ENCODE assay signal across 15 cellular contexts in genomic region chr11:72724021-72724561, GRCh38. TPM values are rescaled to one million over a fixed set of nuclear protein-coding genes. Genes with fewer than 3 reads are reported as not detected.
DNase-seq lines count a peak whose midpoint lies in the region; ATAC-seq, FAIRE-seq and TF ChIP-seq lines count a peak whose summit lies in the region.
"Had no signal": no experiment of that assay in that cellular context is flagged by ENCODE, and none has a peak within 500 bp of the region (broad histone marks: within the 10 kb centered on the region; RNA-seq: fewer than 3 reads in every experiment).

No MANE protein-coding gene starts in this region.

- ATAC-seq in activated naive CD8-positive, alpha-beta T cell treated with anti-CD3 and anti-CD28 coated beads, Interleukin-2, amount 50 U/mL, for 24 hours: no peak
- ATAC-seq in T-cell (replicated peaks in 1 of 4) (no peak), GM21786 (IDR thresholded peaks at IDR 0.05; ENCODE audit: unreplicated experiment) (no peak), GM21723 (IDR thresholded peaks at IDR 0.05; ENCODE audit: unreplicated experiment) (no peak), HG03571 (IDR thresholded peaks at IDR 0.05; ENCODE audit: unreplicated experiment) (no peak)

- H4K91ac ChIP-seq in H1 (replicated peaks; ENCODE audit: insufficient read length, low read length): no peak overlapping the region

- H4K20me1 ChIP-seq in H1 (replicated peaks in 1 of 2; ENCODE audit: control insufficient read depth in 1 of 2, insufficient read depth in 2 of 2, low read length in 2 of 2): peaks cover 10 to 15% of the 10 kb centered on the region in 2 experiments

- H3K4me3 Mint-ChIP-seq in activated naive CD8-positive, alpha-beta T cell: peak overlapping the region; percentile 30
- H3K4me3 Mint-ChIP-seq in activated naive CD8-positive, alpha-beta T cell treated with anti-CD3 and anti-CD28 coated beads, Interleukin-2, amount 50 U/mL, for 24 hours: no peak overlapping the region
- H3K4me3 Mint-ChIP-seq in T-cell (peak overlapping the region in 2 of 3 donors; percentile 23 to 39), osteocyte (ENCODE audit: unreplicated experiment) (no peak overlapping the region)

- H3K23me2 ChIP-seq in H1 (ENCODE audit: low read depth, low read length): no peaks in the 10 kb centered on the region

- no peak overlapping the region for H3K23ac ChIP-seq in H1 (ENCODE audit: insufficient read length)

- peak overlapping the region; percentile 64; the same call in 1 of the 2 replicates for H2BK12ac ChIP-seq in H1 (ENCODE audit: low read depth, low read length)

- H3K9me3 ChIP-seq in H1 (ENCODE audit: insufficient read depth in 2 of 2, low read depth in 1 of 2, low read length in 1 of 2): no peaks in the 10 kb centered on the region

- no peaks in the 10 kb centered on the region for H3K27me3 Mint-ChIP-seq in activated naive CD8-positive, alpha-beta T cell
- no peaks in the 10 kb centered on the region for H3K27me3 Mint-ChIP-seq in activated naive CD8-positive, alpha-beta T cell treated with anti-CD3 and anti-CD28 coated beads, Interleukin-2, amount 50 U/mL, for 24 hours
- H3K27me3 Mint-ChIP-seq in T-cell: no peaks in the 10 kb centered on the region
- no peaks in the 10 kb centered on the region for H3K27me3 Mint-ChIP-seq in osteocyte (ENCODE audit: unreplicated experiment)

- TF ChIP-seq CTCF in H1 (IDR thresholded peaks at IDR 0.05; ENCODE audit: control extremely low read depth in 1 of 3, insufficient read depth in 1 of 3, low read depth in 1 of 3, low read length in 3 of 3): no peak
- no peak for TF ChIP-seq CTCF in osteocyte (IDR thresholded peaks at IDR 0.05)

- peaks cover 0 to 41% of the 10 kb centered on the region in 2 experiments; a peak in 2 of 4 replicates for H3K79me2 ChIP-seq in H1 (ENCODE audit: control insufficient read depth in 1 of 2, insufficient read depth in 2 of 2, low read length in 2 of 2)

- H2BK5ac ChIP-seq in H1 (ENCODE audit: low read depth, low read length): 0 out of 2 replicates have a peak overlapping the region, but pooled peaks have one; percentile 2

- no peaks in the 10 kb centered on the region for H3K9me3 Mint-ChIP-seq in activated naive CD8-positive, alpha-beta T cell (ENCODE audit: low read depth)
- H3K9me3 Mint-ChIP-seq in activated naive CD8-positive, alpha-beta T cell treated with anti-CD3 and anti-CD28 coated beads, Interleukin-2, amount 50 U/mL, for 24 hours: no peaks in the 10 kb centered on the region
- H3K9me3 Mint-ChIP-seq in T-cell (no peaks in the 10 kb centered on the region), osteocyte (ENCODE audit: unreplicated experiment) (no peaks in the 10 kb centered on the region)

- no peak overlapping the region; a peak in 1 of 7 replicates for H3K9ac ChIP-seq in H1 (replicated peaks in 1 of 4; ENCODE audit: extremely low read depth in 1 of 4, low read depth in 3 of 4, low read length in 3 of 4)

- peaks cover 0 to 9% (median 0%) of the 10 kb centered on the region in 4 experiments; a peak in 4 of 8 replicates for H3K36me3 ChIP-seq in H1 (ENCODE audit: control insufficient read depth in 2 of 4, insufficient read depth in 4 of 4, low read length in 3 of 4)

- no peak overlapping the region for H2AK5ac ChIP-seq in H1 (ENCODE audit: low read depth, low read length)

- no peak overlapping the region for H2BK20ac ChIP-seq in H1 (ENCODE audit: low read length)

- H2AFZ ChIP-seq in H1 (ENCODE audit: low read length): no peak overlapping the region

- no peak overlapping the region for H3K56ac ChIP-seq in H1 (replicated peaks; ENCODE audit: insufficient read length, low read depth, low read length)

- TF ChIP-seq POLR2A in H1 (IDR thresholded peaks at IDR 0.05; ENCODE audit: control extremely low read depth in 1 of 2, low read depth in 2 of 2, low read length in 2 of 2): no peak

- H3K79me1 ChIP-seq in H1 (ENCODE audit: low read depth, low read length): peaks cover 14% of the 10 kb centered on the region; the same call in 1 of the 2 replicates

- WGBS in H1 (ENCODE audit: extremely low coverage in 1 of 2, insufficient coverage in 1 of 2, insufficient read length in 1 of 2, insufficient replicate concordance in 2 of 2, low coverage in 1 of 2, low lambda C conversion rate in 2 of 2, missing lambda C conversion rate in 1 of 2), 2 experiments: 91% methylated on average over 5 of the region's 5 CpGs; no CpG with 5 or more reads in 1 of the 2 experiments

- H2BK120ac ChIP-seq in H1 (replicated peaks; ENCODE audit: low read depth, low read length): no peak overlapping the region

- no peak for TF ChIP-seq EP300 in H1 (IDR thresholded peaks at IDR 0.05; ENCODE audit: borderline replicate concordance in 1 of 2, low read depth in 2 of 2, low read length in 2 of 2)

- no peak overlapping the region for H2BK15ac ChIP-seq in H1 (ENCODE audit: low read length)

- H3K27ac Mint-ChIP-seq in activated naive CD8-positive, alpha-beta T cell: peak overlapping the region; percentile 50
- H3K27ac Mint-ChIP-seq in activated naive CD8-positive, alpha-beta T cell treated with anti-CD3 and anti-CD28 coated beads, Interleukin-2, amount 50 U/mL, for 24 hours: no peak overlapping the region
- peak overlapping the region; percentile 55 to 66 for H3K27ac Mint-ChIP-seq in T-cell
- H3K27ac Mint-ChIP-seq in osteocyte (ENCODE audit: unreplicated experiment): peak overlapping the region; percentile 50

- DNase-seq in activated naive CD8-positive, alpha-beta T cell treated with anti-CD3 and anti-CD28 coated beads, Interleukin-2, amount 50 U/mL, for 24 hours: no peak
- DNase-seq in T-cell: no peak
- no peak for DNase-seq in H1 (ENCODE audit: low read depth in 1 of 2, low spot score in 2 of 2)
- no peak for DNase-seq in osteocyte (ENCODE audit: extremely low spot score, unreplicated experiment)
- DNase-seq: KG1; NCI-H146; NCI-H526; stimulated activated CD4-positive, alpha-beta T cell treated with anti-CD3 and anti-CD28 coated beads, Interleukin-2, amount 100 ng/mL, for 48 hours; T1000 had no signal

- H3K27ac ChIP-seq in H1 (ENCODE audit: low read depth, low read length): no peak overlapping the region; the same call in 1 of the 2 replicates

- H4K8ac ChIP-seq in H1 (ENCODE audit: extremely low read depth, insufficient read depth, low read length): peak overlapping the region; percentile 36

- no peak overlapping the region for H3K4me3 ChIP-seq in H1 (ENCODE audit: extremely low read depth in 1 of 4, insufficient read depth in 2 of 4, low read depth in 3 of 4, low read length in 4 of 4)

- no peak overlapping the region for H3K4ac ChIP-seq in H1 (replicated peaks; ENCODE audit: insufficient read length, low read depth, low read length)

- CTCF ChIA-PET in T-cell (lab: Charles Lee) (interaction anchor here (1.0 to 1.8 kb wide), 2 partner anchors 69 to 70 kb away, joined by 3 to 15 read pairs; partner anchors contain the start of gene STARD10 (in 1 of the 2)), H1 (lab: Charles Lee; ENCODE audit: partially characterized antibody) (interaction anchor here (0.9 to 7.5 kb wide), 26 partner anchors 8 to 459 kb away, joined by 3 to 105 read pairs (median 4); partner anchors contain the start of gene STARD10)

- no peak overlapping the region for H3K18ac ChIP-seq in H1 (ENCODE audit: extremely low read depth, low read length)

- no peak for TF ChIP-seq RAD21 in H1 (IDR thresholded peaks at IDR 0.05 in 1 of 2, conservative IDR thresholded peaks at IDR 0.05 in 1 of 2; ENCODE audit: low read depth in 2 of 2, low read length in 2 of 2)

- H3K14ac ChIP-seq in H1 (ENCODE audit: insufficient read length): no peak overlapping the region

- no peak overlapping the region for H3K4me2 ChIP-seq in H1 (ENCODE audit: insufficient read depth in 1 of 2, low read depth in 2 of 2, low read length in 2 of 2)

- H3K36me3 Mint-ChIP-seq in activated naive CD8-positive, alpha-beta T cell: peaks cover 3% of the 10 kb centered on the region
- H3K36me3 Mint-ChIP-seq in activated naive CD8-positive, alpha-beta T cell treated with anti-CD3 and anti-CD28 coated beads, Interleukin-2, amount 50 U/mL, for 24 hours (ENCODE audit: low read depth): peaks cover 3% of the 10 kb centered on the region
- peaks cover 10% of the 10 kb centered on the region for H3K36me3 Mint-ChIP-seq in T-cell
- H3K36me3 Mint-ChIP-seq in osteocyte (ENCODE audit: unreplicated experiment): peaks cover 2% of the 10 kb centered on the region

- H4K5ac ChIP-seq in H1 (ENCODE audit: insufficient read length, low read depth, low read length): no peak overlapping the region

- peaks cover 0 to 9% (median 5%) of the 10 kb centered on the region in 4 experiments; a peak in 3 of 7 replicates for H3K4me1 ChIP-seq in H1 (replicated peaks in 1 of 4; ENCODE audit: control insufficient read depth in 3 of 4, insufficient read depth in 4 of 4, low read length in 3 of 4)

- no peak for FAIRE-seq in H1 (lab: Jason Lieb, UNC)
- FAIRE-seq: islet of Langerhans, urothelium cell line had no signal

- POLR2A ChIA-PET in T-cell (lab: Charles Lee): no interaction called here
- POLR2A ChIA-PET in H1 (lab: Charles Lee; ENCODE audit: partially characterized antibody): interaction anchor here (1.2 kb wide), 1 partner anchor 12 kb away, joined by 3 read pairs; no protein-coding TSS in a partner anchor

- H3K4me1 Mint-ChIP-seq in activated naive CD8-positive, alpha-beta T cell (ENCODE audit: low read depth): peaks cover 42% of the 10 kb centered on the region
- H3K4me1 Mint-ChIP-seq in activated naive CD8-positive, alpha-beta T cell treated with anti-CD3 and anti-CD28 coated beads, Interleukin-2, amount 50 U/mL, for 24 hours: peaks cover 46% of the 10 kb centered on the region
- H3K4me1 Mint-ChIP-seq in T-cell (peaks cover 54 to 72% (median 55%) of the 10 kb centered on the region in 3 donors), osteocyte (ENCODE audit: unreplicated experiment) (peaks cover 42% of the 10 kb centered on the region)

- H3K27me3 ChIP-seq in H1 (replicated peaks in 1 of 4; ENCODE audit: control insufficient read depth in 3 of 4, extremely low read depth in 1 of 4, insufficient read depth in 3 of 4, low read length in 3 of 4): no peaks in the 10 kb centered on the region

RNA-seq across cellular contexts. Expression of gene ARAP1, which starts 28.1 kb away (rescaled TPM):
- 100 to 1,000 TPM; 117 to 162 (median 148) TPM for total RNA-seq in T-cell
- 59.5 and 61.6 TPM in 2 replicates for total RNA-seq in H1 (2021; fragmentation: NEBNext Ultra II Directional; extraction: Animal tissue kit (Norgen Biotek cat#: 25700))
- polyA plus RNA-seq in H1 (2011; rRNA removed): 25.7 and 39.9 TPM in 2 replicates
- 34.5 TPM for polyA plus RNA-seq in H1 (2011; cell fraction: cytosol; rRNA removed)
- 123 TPM for polyA plus RNA-seq in H1 (2011; cell fraction: nucleus; rRNA removed)
- polyA plus RNA-seq in H1 (2012, experiment 1 of 2): 39.5 to 54.2 TPM (median 51.4 TPM) in 4 replicates
- 53.3 TPM for polyA plus RNA-seq in H1 (2012, experiment 2 of 2)
- polyA plus RNA-seq in H1 (2013, experiment 1 of 2): 28.7 TPM
- 25.5 TPM for polyA plus RNA-seq in H1 (2013, experiment 2 of 2)
- polyA minus RNA-seq in H1 (2011; rRNA and poly(A)+ RNA removed): 39.5 and 45.8 TPM in 2 replicates
- 52.5 TPM for polyA minus RNA-seq in H1 (2011; cell fraction: cytosol; rRNA and poly(A)+ RNA removed)
- polyA minus RNA-seq in H1 (2011; cell fraction: nucleus; rRNA and poly(A)+ RNA removed): 66.4 TPM
- total RNA-seq in osteocyte: 61.9 and 64.2 TPM in 2 replicates

RNA-seq across cellular contexts. Expression of gene PDE2A, which starts 49.9 kb away (rescaled TPM):
- total RNA-seq in T-cell: 1 to 10 TPM; 1.1 to 6.1 (median 1.7) TPM
- 3.4 and 5.0 TPM in 2 replicates for total RNA-seq in H1 (2021; fragmentation: NEBNext Ultra II Directional; extraction: Animal tissue kit (Norgen Biotek cat#: 25700))
- polyA plus RNA-seq in H1 (2011; rRNA removed): 7.1 and 10.0 TPM in 2 replicates
- polyA plus RNA-seq in H1 (2011; cell fraction: cytosol; rRNA removed): 5.7 TPM
- 14.6 TPM for polyA plus RNA-seq in H1 (2011; cell fraction: nucleus; rRNA removed)
- 1.8 to 6.8 TPM (median 3.9 TPM) in 4 replicates for polyA plus RNA-seq in H1 (2012, experiment 1 of 2)
- polyA plus RNA-seq in H1 (2012, experiment 2 of 2): 2.9 TPM
- 4.1 TPM for polyA plus RNA-seq in H1 (2013, experiment 1 of 2)
- 4.8 TPM for polyA plus RNA-seq in H1 (2013, experiment 2 of 2)
- polyA minus RNA-seq in H1 (2011; rRNA and poly(A)+ RNA removed): 5.9 and 10.1 TPM in 2 replicates
- polyA minus RNA-seq in H1 (2011; cell fraction: cytosol; rRNA and poly(A)+ RNA removed): 2.1 TPM
- 6.0 TPM for polyA minus RNA-seq in H1 (2011; cell fraction: nucleus; rRNA and poly(A)+ RNA removed)
- not detected in 2 replicates for total RNA-seq in osteocyte

Comparison
In these comparisons a context has a peak if more than half of its experiments do, and no peak if none do; other contexts are left out.
1. H3K4me3 Mint-ChIP-seq: peak in activated naive CD8-positive, alpha-beta T cell (single experiment) and T-cell (2 of 3); none in activated naive CD8-positive, alpha-beta T cell treated with anti-CD3 and anti-CD28 coated beads, Interleukin-2, amount 50 U/mL, for 24 hours (single experiment) and osteocyte (single experiment).